In the genomic region with DNA sequence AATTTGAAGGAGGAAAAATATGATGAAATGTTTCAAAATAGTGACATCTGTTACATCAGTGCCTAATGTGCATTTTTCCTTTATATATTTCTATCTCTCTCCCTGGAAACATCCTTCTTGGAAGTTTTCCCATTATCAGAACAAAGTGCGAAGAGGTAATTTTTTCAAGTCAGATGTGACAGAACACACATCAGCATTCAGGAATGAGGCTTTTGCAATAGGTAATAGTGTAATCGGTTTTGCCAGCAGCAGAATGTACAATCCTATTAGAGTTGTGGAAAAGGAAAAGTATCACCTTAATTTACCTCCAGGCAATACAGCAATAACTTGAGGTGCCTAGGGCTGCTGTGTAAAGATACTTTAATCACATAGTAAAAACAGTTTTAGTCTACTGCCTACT, we compare ENCODE assay signal across 17 cellular contexts.
DNase-seq lines count a peak whose midpoint lies in the region; ATAC-seq and TF ChIP-seq lines count a peak whose summit lies in the region.
"Had no signal": no experiment of that assay in that cellular context is flagged by ENCODE, and none has a peak within 500 bp of the region (broad histone marks: within the 10 kb centered on the region; RNA-seq: fewer than 3 reads in every experiment).

No MANE protein-coding gene starts in this region.

- peak in 1 of 2 experiments; percentile 82 for DNase-seq in PC-9
- DNase-seq in chondrocyte (ENCODE audit: low spot score): no peak
- DNase-seq in kidney epithelial cell (ENCODE audit: low read depth): peak; percentile 5
- DNase-seq in retinal pigment epithelial cell (ENCODE audit: low read depth): peak; percentile 30
- DNase-seq in stimulated activated naive CD8-positive, alpha-beta T cell treated with anti-CD3 and anti-CD28 coated beads, Interleukin-15, amount 100 ng/mL, for 72 hours: no peak
- DNase-seq in NCI-H1417 (lab: John Stamatoyannopoulos, UW): no peak
- DNase-seq: Calu3; CD8-positive, alpha-beta T cell; EL; NCI-H1105 treated with DMSO at 0.1 percent for 48 hours; NCI-H1694 treated with DMSO at 0.1 percent for 48 hours; NCI-H2107; NCI-H524 treated with DMSO at 0.1 percent for 48 hours; Peyer's patch; Right ventricle myocardium superior had no signal

- H3K27me3 ChIP-seq in PC-9 (ENCODE audit: insufficient read depth, low read depth): no peaks in the 10 kb centered on the region
- H3K27me3 ChIP-seq in kidney epithelial cell (ENCODE audit: control insufficient read depth, insufficient read depth, low read length): no peaks in the 10 kb centered on the region
- H3K27me3 ChIP-seq: BLaER1 treated with 17β-estradiol and CSF1 and Interleukin-3, amounts not matched to agents 10 nM and 100 nM; Peyer's patch had no signal

- H3K4me1 Mint-ChIP-seq in chondrocyte (ENCODE audit: low read depth): peaks cover 4% of the 10 kb centered on the region
- H3K4me1 Mint-ChIP-seq in stimulated activated naive CD8-positive, alpha-beta T cell treated with anti-CD3 and anti-CD28 coated beads, Interleukin-15, amount 100 ng/mL, for 72 hours: no peaks in the 10 kb centered on the region

- TF ChIP-seq CTCF in PC-9 (conservative IDR thresholded peaks at IDR 0.05) (no peak), chondrocyte (IDR thresholded peaks at IDR 0.05) (no peak), kidney epithelial cell (IDR thresholded peaks at IDR 0.05; ENCODE audit: insufficient read depth, low read length, poor library complexity, severe bottlenecking) (no peak), retinal pigment epithelial cell (conservative IDR thresholded peaks at IDR 0.05; ENCODE audit: low read depth, low read length) (no peak)

- no peaks in the 10 kb centered on the region for H3K9me3 ChIP-seq in PC-9 (ENCODE audit: insufficient read depth, low read depth)
- H3K9me3 ChIP-seq: BLaER1 treated with 17β-estradiol and CSF1 and Interleukin-3, amounts not matched to agents 10 nM and 100 nM; Peyer's patch had no signal

- H4K20me1 ChIP-seq in PC-9 (ENCODE audit: insufficient read depth): no peaks in the 10 kb centered on the region
- H4K20me1 ChIP-seq: BLaER1 treated with 17β-estradiol and CSF1 and Interleukin-3, amounts not matched to agents 10 nM and 100 nM had no signal

- no peaks in the 10 kb centered on the region for H3K9me3 Mint-ChIP-seq in chondrocyte (ENCODE audit: low read depth)
- no peaks in the 10 kb centered on the region for H3K9me3 Mint-ChIP-seq in stimulated activated naive CD8-positive, alpha-beta T cell treated with anti-CD3 and anti-CD28 coated beads, Interleukin-15, amount 100 ng/mL, for 72 hours
- H3K9me3 Mint-ChIP-seq: CD8-positive, alpha-beta T cell had no signal

- H2AFZ ChIP-seq in PC-9: no peak overlapping the region

- no TSS peak for BruUV-seq in PC-9 (replicated peaks; lab: Mats Ljungman, UMichigan)

- H3K4me1 ChIP-seq in PC-9 (replicated peaks; ENCODE audit: insufficient read depth): 0 out of 2 replicates have a peak, but pooled peaks cover 15% of the 10 kb centered on the region
- H3K4me1 ChIP-seq: BLaER1 treated with 17β-estradiol and CSF1 and Interleukin-3, amounts not matched to agents 10 nM and 100 nM; Peyer's patch had no signal

- H3K27ac ChIP-seq in PC-9: peak overlapping the region; percentile 39; the same call in 1 of the 2 replicates
- H3K27ac ChIP-seq: BLaER1 treated with 17β-estradiol and CSF1 and Interleukin-3, amounts not matched to agents 10 nM and 100 nM; Peyer's patch had no signal

- peak overlapping the region; percentile 46 for H3K27ac Mint-ChIP-seq in chondrocyte (ENCODE audit: unreplicated experiment)
- no peak overlapping the region for H3K27ac Mint-ChIP-seq in stimulated activated naive CD8-positive, alpha-beta T cell treated with anti-CD3 and anti-CD28 coated beads, Interleukin-15, amount 100 ng/mL, for 72 hours
- H3K27ac Mint-ChIP-seq: CD8-positive, alpha-beta T cell had no signal

- H3K79me2 ChIP-seq in PC-9 (ENCODE audit: low read depth): no peaks in the 10 kb centered on the region

- no peak overlapping the region for H3K4me3 Mint-ChIP-seq in chondrocyte (ENCODE audit: unreplicated experiment)
- H3K4me3 Mint-ChIP-seq in stimulated activated naive CD8-positive, alpha-beta T cell treated with anti-CD3 and anti-CD28 coated beads, Interleukin-15, amount 100 ng/mL, for 72 hours: no peak overlapping the region
- H3K4me3 Mint-ChIP-seq: CD8-positive, alpha-beta T cell had no signal

- H3K4me3 ChIP-seq in PC-9 (no peak overlapping the region), kidney epithelial cell (ENCODE audit: low read depth, low read length) (no peak overlapping the region), retinal pigment epithelial cell (ENCODE audit: low read length) (no peak overlapping the region)
- H3K4me3 ChIP-seq: BLaER1 treated with 17β-estradiol and CSF1 and Interleukin-3, amounts not matched to agents 10 nM and 100 nM; Peyer's patch had no signal

- ATAC-seq in stimulated activated naive CD8-positive, alpha-beta T cell treated with anti-CD3 and anti-CD28 coated beads, Interleukin-15, amount 100 ng/mL, for 72 hours: no peak
- ATAC-seq in GM21447 (IDR thresholded peaks at IDR 0.05; ENCODE audit: unreplicated experiment): no peak
- ATAC-seq: CD8-positive, alpha-beta T cell had no signal

- no peaks in the 10 kb centered on the region for H3K9me2 ChIP-seq in PC-9 (ENCODE audit: insufficient read depth)

- H3K27me3 Mint-ChIP-seq in chondrocyte (ENCODE audit: low read depth): no peaks in the 10 kb centered on the region
- H3K27me3 Mint-ChIP-seq in stimulated activated naive CD8-positive, alpha-beta T cell treated with anti-CD3 and anti-CD28 coated beads, Interleukin-15, amount 100 ng/mL, for 72 hours: no peaks in the 10 kb centered on the region

- CTCF ChIA-PET in PC-9 (lab: Charles Lee): no interaction called here

- POLR2A ChIA-PET in PC-9 (lab: Charles Lee; ENCODE audit: unreplicated experiment): no interaction called here

- intact Hi-C loops in PC-9 (cut with micrococcal nuclease; ENCODE audit: unreplicated experiment): no loop called here

- 0 out of 2 replicates have a peak overlapping the region, but pooled peaks have one; percentile 13 for H3K4me2 ChIP-seq in PC-9
- H3K4me2 ChIP-seq: BLaER1 treated with 17β-estradiol and CSF1 and Interleukin-3, amounts not matched to agents 10 nM and 100 nM had no signal

- no peaks in the 10 kb centered on the region for H3F3A ChIP-seq in PC-9 (ENCODE audit: insufficient read depth, low read depth)

- H3K36me3 ChIP-seq in PC-9 (ENCODE audit: low read depth) (no peaks in the 10 kb centered on the region), kidney epithelial cell (ENCODE audit: control insufficient read depth, insufficient read depth, low read length) (no peaks in the 10 kb centered on the region)
- H3K36me3 ChIP-seq: BLaER1 treated with 17β-estradiol and CSF1 and Interleukin-3, amounts not matched to agents 10 nM and 100 nM; Peyer's patch had no signal

- no peaks in the 10 kb centered on the region for H3K36me3 Mint-ChIP-seq in chondrocyte (ENCODE audit: low read depth)
- H3K36me3 Mint-ChIP-seq: CD8-positive, alpha-beta T cell had no signal

Comparison
In these comparisons a context has a peak if more than half of its experiments do, and no peak if none do; other contexts are left out.
1. DNase-seq: peak in kidney epithelial cell (single experiment) and retinal pigment epithelial cell (single experiment); none in chondrocyte (single experiment), stimulated activated naive CD8-positive, alpha-beta T cell treated with anti-CD3 and anti-CD28 coated beads, Interleukin-15, amount 100 ng/mL, for 72 hours (0 of 2) and NCI-H1417 (0 of 3).